1 cellular context compared by ENCODE assay signal in the genomic region with DNA sequence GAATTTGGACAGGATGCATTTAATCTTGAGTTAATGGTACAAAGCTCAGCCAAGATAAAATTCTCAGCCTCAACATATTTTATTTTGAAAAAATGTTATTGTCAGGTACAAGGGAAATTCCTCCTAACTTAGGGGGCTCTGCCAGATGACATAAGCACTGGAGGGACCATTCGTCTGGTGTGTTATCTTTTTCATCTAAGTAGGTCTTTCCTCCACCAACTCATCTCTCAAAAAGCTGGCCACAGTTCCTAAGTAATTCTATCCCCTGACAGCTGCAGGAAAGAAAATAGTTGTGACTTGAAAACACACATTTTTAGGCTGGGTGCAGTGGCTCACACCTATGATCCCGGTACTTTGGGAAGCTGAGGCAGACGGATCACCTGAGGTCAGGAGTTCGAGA.
TF ChIP-seq lines count a peak whose summit lies in the region.

No MANE protein-coding gene starts in this region.

TF ChIP-seq in GM23338, 12 proteins besides CTCF, POLR2A, EP300 and RAD21 (continued from another document):
- TF ChIP-seq ZNF462 (CRISPR knock-in tag; IDR thresholded peaks at IDR 0.05), result no peak
- TF ChIP-seq, protein P1, sequence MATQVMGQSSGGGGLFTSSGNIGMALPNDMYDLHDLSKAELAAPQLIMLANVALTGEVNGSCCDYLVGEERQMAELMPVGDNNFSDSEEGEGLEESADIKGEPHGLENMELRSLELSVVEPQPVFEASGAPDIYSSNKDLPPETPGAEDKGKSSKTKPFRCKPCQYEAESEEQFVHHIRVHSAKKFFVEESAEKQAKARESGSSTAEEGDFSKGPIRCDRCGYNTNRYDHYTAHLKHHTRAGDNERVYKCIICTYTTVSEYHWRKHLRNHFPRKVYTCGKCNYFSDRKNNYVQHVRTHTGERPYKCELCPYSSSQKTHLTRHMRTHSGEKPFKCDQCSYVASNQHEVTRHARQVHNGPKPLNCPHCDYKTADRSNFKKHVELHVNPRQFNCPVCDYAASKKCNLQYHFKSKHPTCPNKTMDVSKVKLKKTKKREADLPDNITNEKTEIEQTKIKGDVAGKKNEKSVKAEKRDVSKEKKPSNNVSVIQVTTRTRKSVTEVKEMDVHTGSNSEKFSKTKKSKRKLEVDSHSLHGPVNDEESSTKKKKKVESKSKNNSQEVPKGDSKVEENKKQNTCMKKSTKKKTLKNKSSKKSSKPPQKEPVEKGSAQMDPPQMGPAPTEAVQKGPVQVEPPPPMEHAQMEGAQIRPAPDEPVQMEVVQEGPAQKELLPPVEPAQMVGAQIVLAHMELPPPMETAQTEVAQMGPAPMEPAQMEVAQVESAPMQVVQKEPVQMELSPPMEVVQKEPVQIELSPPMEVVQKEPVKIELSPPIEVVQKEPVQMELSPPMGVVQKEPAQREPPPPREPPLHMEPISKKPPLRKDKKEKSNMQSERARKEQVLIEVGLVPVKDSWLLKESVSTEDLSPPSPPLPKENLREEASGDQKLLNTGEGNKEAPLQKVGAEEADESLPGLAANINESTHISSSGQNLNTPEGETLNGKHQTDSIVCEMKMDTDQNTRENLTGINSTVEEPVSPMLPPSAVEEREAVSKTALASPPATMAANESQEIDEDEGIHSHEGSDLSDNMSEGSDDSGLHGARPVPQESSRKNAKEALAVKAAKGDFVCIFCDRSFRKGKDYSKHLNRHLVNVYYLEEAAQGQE (IDR thresholded peaks at IDR 0.05; ENCODE audit: unreplicated experiment), result no peak
- TF ChIP-seq EZH2phosphoT487 (IDR thresholded peaks at IDR 0.05; ENCODE audit: unreplicated experiment), result no peak
- TF ChIP-seq ZNF114 (CRISPR knock-in tag; IDR thresholded peaks at IDR 0.05), result no peak
- TF ChIP-seq EZH2 (IDR thresholded peaks at IDR 0.05; ENCODE audit: low read depth, unreplicated experiment), result no peak
- no peak for TF ChIP-seq STAT1 (IDR thresholded peaks at IDR 0.05; ENCODE audit: unreplicated experiment)
- TF ChIP-seq CREB1 (CRISPR knock-in tag; IDR thresholded peaks at IDR 0.05; ENCODE audit: low read depth), result no peak
- TF ChIP-seq ETS1 (IDR thresholded peaks at IDR 0.05), result no peak
TF ChIP-seq in GM23338: peak in this region for 0.
